ENCODE assay signal across 1 cellular context in genomic region chr11:102485095-102485722, GRCh38.
TF ChIP-seq lines count a peak whose summit lies in the region.

No MANE protein-coding gene starts in this region.

TF ChIP-seq in K562, 482 proteins besides CTCF, POLR2A, EP300 and RAD21:
- TF ChIP-seq, protein P1, sequence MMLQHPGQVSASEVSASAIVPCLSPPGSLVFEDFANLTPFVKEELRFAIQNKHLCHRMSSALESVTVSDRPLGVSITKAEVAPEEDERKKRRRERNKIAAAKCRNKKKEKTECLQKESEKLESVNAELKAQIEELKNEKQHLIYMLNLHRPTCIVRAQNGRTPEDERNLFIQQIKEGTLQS (IDR thresholded peaks at IDR 0.05), result peak; percentile 45; the same call in 1 of the 2 replicates
- TF ChIP-seq, protein P1 (CRISPR knock-in tag; conservative IDR thresholded peaks at IDR 0.05), result no peak
- TF ChIP-seq IRF2 (CRISPR knock-in tag; IDR thresholded peaks at IDR 0.05), result no peak
- TF ChIP-seq CEBPG (CRISPR knock-in tag; IDR thresholded peaks at IDR 0.05), result no peak
- peak in 1 of 2 experiments; percentile 60; a peak in 2 of 4 replicates for TF ChIP-seq CEBPG (tag; conservative IDR thresholded peaks at IDR 0.05 in 1 of 2, IDR thresholded peaks at IDR 0.05 in 1 of 2)
- peak; percentile 15; the same call in 1 of the 2 replicates for TF ChIP-seq JUND (IDR thresholded peaks at IDR 0.05; ENCODE audit: borderline replicate concordance, low read depth, low read length)
- no peak for TF ChIP-seq JUND (tag; IDR thresholded peaks at IDR 0.05; ENCODE audit: borderline replicate concordance, low read depth, low read length)
- no peak for TF ChIP-seq MTA3 (IDR thresholded peaks at IDR 0.05; ENCODE audit: borderline replicate concordance)
